1 cellular context compared by ENCODE assay signal in genomic region chr16:56753410-56753809, GRCh38.
TF ChIP-seq lines count a peak whose summit lies in the region.

No MANE protein-coding gene starts in this region.

TF ChIP-seq in IMR-90, 13 proteins besides CTCF, POLR2A, EP300 and RAD21 (continued from another document):
- peak; percentile 32; the same call in 1 of the 2 replicates for TF ChIP-seq CEBPB (IDR thresholded peaks at IDR 0.05; ENCODE audit: low read depth, low read length)
TF ChIP-seq in IMR-90: peak in this region for 1.
